ENCODE assay signal across 25 cellular contexts in the genomic region with DNA sequence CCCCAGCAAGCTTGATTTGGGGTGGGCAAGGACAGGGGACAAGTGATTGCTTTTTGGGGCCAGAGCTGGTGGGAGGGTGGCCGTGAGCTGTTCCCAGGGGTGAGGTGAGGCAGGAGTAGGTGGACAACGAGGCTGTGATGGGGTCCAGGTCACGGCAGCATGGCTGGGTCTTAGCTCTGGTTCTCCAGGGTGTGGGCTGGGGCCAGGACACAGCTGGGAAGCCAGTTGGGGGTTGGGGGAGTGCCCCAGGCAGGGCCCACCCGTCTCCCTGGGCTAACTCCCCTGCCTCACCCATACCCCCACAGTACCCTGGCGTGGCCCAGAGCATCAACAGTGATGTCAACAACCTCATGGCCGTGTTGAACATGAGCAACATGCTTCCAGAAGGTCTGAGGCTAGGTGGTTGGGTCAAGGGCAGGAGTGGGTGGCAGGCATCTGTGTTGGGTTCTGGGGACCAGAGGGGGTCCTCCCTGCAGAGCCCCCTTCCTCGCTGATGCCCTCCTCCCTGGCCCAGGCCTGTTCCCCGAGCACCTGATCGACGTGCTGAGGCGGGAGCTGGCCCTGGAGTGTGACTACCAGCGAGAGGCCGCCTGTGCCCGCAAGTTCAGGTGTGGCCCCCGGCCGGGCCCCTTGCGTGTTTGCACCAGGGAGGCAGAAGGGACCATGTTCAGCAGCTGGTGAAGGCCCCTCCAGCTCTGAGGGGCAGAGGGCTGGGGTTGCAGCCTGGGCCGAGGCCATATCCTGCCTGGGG. TPM values are rescaled to one million over a fixed set of nuclear protein-coding genes. Genes with fewer than 3 reads are reported as not detected.
DNase-seq lines count a peak whose midpoint lies in the region; ATAC-seq and TF ChIP-seq lines count a peak whose summit lies in the region.
"Had no signal": no experiment of that assay in that cellular context is flagged by ENCODE, and none has a peak within 500 bp of the region (broad histone marks: within the 10 kb centered on the region; RNA-seq: fewer than 3 reads in every experiment).

No MANE protein-coding gene starts in this region.

- no peak overlapping the region for H3K4me3 ChIP-seq in H7 (ENCODE audit: insufficient read depth, low read depth, low read length)
- no peak overlapping the region for H3K4me3 ChIP-seq in lung
- H3K4me3 ChIP-seq: body of pancreas, thyroid gland had no signal

- CTCF ChIA-PET in activated CD8-positive, alpha-beta T cell treated with anti-CD3 and anti-CD28 coated beads, Interleukin-2, amount 10 ng/mL, durations not matched to agents 7 days and 5 days (lab: Charles Lee): interaction anchor here (1.1 kb wide), 1 partner anchor 14 kb away, joined by 3 read pairs; no protein-coding TSS in a partner anchor
- CTCF ChIA-PET in activated CD8-positive, alpha-beta T cell treated with anti-CD3 and anti-CD28 coated beads for 36 hours (lab: Charles Lee): interaction anchor here (0.7 kb wide), 1 partner anchor 43 kb away, joined by 3 read pairs; a partner anchor contains a TSS

- H3K27ac ChIP-seq in lung (ENCODE audit: low read depth in 1 of 2, low read length in 1 of 2): peak overlapping the region in 1 of 2 donors; percentile 76
- H3K27ac ChIP-seq: parathyroid adenoma, thyroid gland had no signal

- no peak for TF ChIP-seq CTCF in activated CD8-positive, alpha-beta T cell treated with anti-CD3 and anti-CD28 coated beads for 36 hours (IDR thresholded peaks at IDR 0.05)
- no peak for TF ChIP-seq CTCF in lung (IDR thresholded peaks at IDR 0.05; ENCODE audit: control extremely low read depth, extremely low read depth)

- H3K9me3 ChIP-seq in lung (ENCODE audit: control insufficient read depth in 2 of 2, insufficient read depth in 1 of 2, low read length in 1 of 2) (peaks cover 0 to 1% of the 10 kb centered on the region in 2 donors), T-helper 17 cell (ENCODE audit: control insufficient read depth, low read length, poor library complexity, severe bottlenecking) (no peaks in the 10 kb centered on the region)
- H3K9me3 ChIP-seq: body of pancreas, thyroid gland had no signal

- POLR2A ChIA-PET in activated CD8-positive, alpha-beta T cell treated with anti-CD3 and anti-CD28 coated beads, Interleukin-2, amount 10 ng/mL, durations not matched to agents 7 days and 5 days (lab: Charles Lee): no interaction called here
- POLR2A ChIA-PET in activated CD8-positive, alpha-beta T cell treated with anti-CD3 and anti-CD28 coated beads for 36 hours (lab: Charles Lee): no interaction called here

- intact Hi-C loops in activated CD8-positive, alpha-beta T cell treated with anti-CD3 and anti-CD28 coated beads for 36 hours (cut with micrococcal nuclease): no loop called here

- H3K27me3 ChIP-seq in H7 (ENCODE audit: control insufficient read depth, insufficient read depth, low read length) (no peaks in the 10 kb centered on the region), lung (ENCODE audit: control insufficient read depth, insufficient read depth) (no peaks in the 10 kb centered on the region)
- H3K27me3 ChIP-seq: body of pancreas, thyroid gland had no signal

- no peaks in the 10 kb centered on the region for H3K27me3 Mint-ChIP-seq in activated CD8-positive, alpha-beta T cell treated with anti-CD3 and anti-CD28 coated beads, Interleukin-2, amount 10 ng/mL, durations not matched to agents 7 days and 5 days (ENCODE audit: low read depth)
- no peaks in the 10 kb centered on the region for H3K27me3 Mint-ChIP-seq in activated CD8-positive, alpha-beta T cell treated with anti-CD3 and anti-CD28 coated beads for 36 hours
- H3K27me3 Mint-ChIP-seq in stimulated activated naive B cell treated with anti-CD40 and anti-IgM and Interleukin-4, amounts not matched to agents 10 μg/mL and 1 μg/mL and 100 μg/mL, for 72 hours: no peaks in the 10 kb centered on the region
- no peaks in the 10 kb centered on the region for H3K27me3 Mint-ChIP-seq in T-helper 17 cell
- H3K27me3 Mint-ChIP-seq: activated CD8-positive, alpha-beta memory T cell treated with anti-CD3 and anti-CD28 coated beads, Interleukin-2, amount 10 ng/mL, durations not matched to agents 7 days and 5 days; activated naive CD8-positive, alpha-beta T cell treated with anti-CD3 and anti-CD28 coated beads, Interleukin-2, amount 50 U/mL, for 24 hours; activated T-helper 17 cell treated with anti-CD3 and anti-CD28 coated beads, Interleukin-2, amount 50 U/mL, for 72 hours had no signal

- H3K36me3 ChIP-seq in H7 (replicated peaks; ENCODE audit: control insufficient read depth, insufficient read depth, low read length) (peaks cover 2% of the 10 kb centered on the region), lung (ENCODE audit: control insufficient read depth in 2 of 2, insufficient read depth in 2 of 2, low read length in 2 of 2) (peaks cover 0 to 54% of the 10 kb centered on the region in 2 donors)

- peaks cover 4 to 10% of the 10 kb centered on the region in 2 donors for H3K4me1 ChIP-seq in lung (ENCODE audit: control insufficient read depth in 2 of 2, insufficient read depth in 2 of 2, low read length in 2 of 2)
- H3K4me1 ChIP-seq: parathyroid adenoma had no signal

- DNase-seq in activated CD8-positive, alpha-beta T cell treated with anti-CD3 and anti-CD28 coated beads, Interleukin-2, amount 10 ng/mL, durations not matched to agents 7 days and 5 days: no peak
- DNase-seq in activated CD8-positive, alpha-beta T cell treated with anti-CD3 and anti-CD28 coated beads for 36 hours: no peak
- peak; percentile 59 for DNase-seq in H7
- DNase-seq in lung (ENCODE audit: low spot score): peak; percentile 26
- no peak for DNase-seq in stimulated activated naive B cell treated with anti-CD40 and anti-IgM and Interleukin-4, amounts not matched to agents 10 μg/mL and 1 μg/mL and 100 μg/mL, for 72 hours
- no peak for DNase-seq in T-helper 17 cell
- DNase-seq in hepatic stellate cell (ENCODE audit: low spot score): no peak
- DNase-seq: activated CD4-positive, CD25-positive, alpha-beta regulatory T cell; activated CD8-positive, alpha-beta memory T cell treated with anti-CD3 and anti-CD28 coated beads, Interleukin-2, amount 10 ng/mL, durations not matched to agents 7 days and 5 days; activated naive CD8-positive, alpha-beta T cell treated with anti-CD3 and anti-CD28 coated beads, Interleukin-2, amount 50 U/mL, for 24 hours; AML-193; body of pancreas; DMS79 treated with DMSO at 0.1 percent for 48 hours; natural killer cell; NCI-H1092; NCI-H1930; NCI-H226; NCI-H774; thyroid gland had no signal

- H3K9me3 Mint-ChIP-seq in activated CD8-positive, alpha-beta T cell treated with anti-CD3 and anti-CD28 coated beads, Interleukin-2, amount 10 ng/mL, durations not matched to agents 7 days and 5 days (ENCODE audit: insufficient read depth): no peaks in the 10 kb centered on the region
- no peaks in the 10 kb centered on the region for H3K9me3 Mint-ChIP-seq in activated CD8-positive, alpha-beta T cell treated with anti-CD3 and anti-CD28 coated beads for 36 hours
- H3K9me3 Mint-ChIP-seq in stimulated activated naive B cell treated with anti-CD40 and anti-IgM and Interleukin-4, amounts not matched to agents 10 μg/mL and 1 μg/mL and 100 μg/mL, for 72 hours: no peaks in the 10 kb centered on the region
- H3K9me3 Mint-ChIP-seq: activated naive CD8-positive, alpha-beta T cell treated with anti-CD3 and anti-CD28 coated beads, Interleukin-2, amount 50 U/mL, for 24 hours; activated T-helper 17 cell treated with anti-CD3 and anti-CD28 coated beads, Interleukin-2, amount 50 U/mL, for 72 hours; mesothelial cell of epicardium; natural killer cell had no signal

- no peaks in the 10 kb centered on the region for H3K4me1 Mint-ChIP-seq in activated CD8-positive, alpha-beta T cell treated with anti-CD3 and anti-CD28 coated beads, Interleukin-2, amount 10 ng/mL, durations not matched to agents 7 days and 5 days (ENCODE audit: low read depth)
- H3K4me1 Mint-ChIP-seq in activated CD8-positive, alpha-beta T cell treated with anti-CD3 and anti-CD28 coated beads for 36 hours (ENCODE audit: low read depth): no peaks in the 10 kb centered on the region
- H3K4me1 Mint-ChIP-seq in stimulated activated naive B cell treated with anti-CD40 and anti-IgM and Interleukin-4, amounts not matched to agents 10 μg/mL and 1 μg/mL and 100 μg/mL, for 72 hours: peaks cover 0 to 4% of the 10 kb centered on the region in 2 donors
- peaks cover 2% of the 10 kb centered on the region for H3K4me1 Mint-ChIP-seq in T-helper 17 cell
- H3K4me1 Mint-ChIP-seq: activated CD8-positive, alpha-beta memory T cell treated with anti-CD3 and anti-CD28 coated beads, Interleukin-2, amount 10 ng/mL, durations not matched to agents 7 days and 5 days; activated naive CD8-positive, alpha-beta T cell treated with anti-CD3 and anti-CD28 coated beads, Interleukin-2, amount 50 U/mL, for 24 hours; activated T-helper 17 cell treated with anti-CD3 and anti-CD28 coated beads, Interleukin-2, amount 50 U/mL, for 72 hours; mesothelial cell of epicardium; natural killer cell had no signal

- peak overlapping the region; percentile 32 for H3K27ac Mint-ChIP-seq in activated CD8-positive, alpha-beta T cell treated with anti-CD3 and anti-CD28 coated beads, Interleukin-2, amount 10 ng/mL, durations not matched to agents 7 days and 5 days
- no peak overlapping the region for H3K27ac Mint-ChIP-seq in activated CD8-positive, alpha-beta T cell treated with anti-CD3 and anti-CD28 coated beads for 36 hours
- H3K27ac Mint-ChIP-seq in stimulated activated naive B cell treated with anti-CD40 and anti-IgM and Interleukin-4, amounts not matched to agents 10 μg/mL and 1 μg/mL and 100 μg/mL, for 72 hours: peak overlapping the region; percentile 20
- no peak overlapping the region for H3K27ac Mint-ChIP-seq in T-helper 17 cell
- H3K27ac Mint-ChIP-seq: activated naive CD8-positive, alpha-beta T cell treated with anti-CD3 and anti-CD28 coated beads, Interleukin-2, amount 50 U/mL, for 24 hours; activated T-helper 17 cell treated with anti-CD3 and anti-CD28 coated beads, Interleukin-2, amount 50 U/mL, for 72 hours; mesothelial cell of epicardium; natural killer cell had no signal

- no peaks in the 10 kb centered on the region for H3K36me3 Mint-ChIP-seq in activated CD8-positive, alpha-beta T cell treated with anti-CD3 and anti-CD28 coated beads, Interleukin-2, amount 10 ng/mL, durations not matched to agents 7 days and 5 days (ENCODE audit: low read depth)
- H3K36me3 Mint-ChIP-seq in activated CD8-positive, alpha-beta T cell treated with anti-CD3 and anti-CD28 coated beads for 36 hours (ENCODE audit: low read depth): peaks cover 11% of the 10 kb centered on the region
- peaks cover 35 to 45% of the 10 kb centered on the region in 2 donors for H3K36me3 Mint-ChIP-seq in stimulated activated naive B cell treated with anti-CD40 and anti-IgM and Interleukin-4, amounts not matched to agents 10 μg/mL and 1 μg/mL and 100 μg/mL, for 72 hours
- peaks cover 11% of the 10 kb centered on the region for H3K36me3 Mint-ChIP-seq in T-helper 17 cell (ENCODE audit: low read depth)
- H3K36me3 Mint-ChIP-seq: natural killer cell had no signal

- WGBS in lung, 2 donors: 95 to 96% methylated on average over 18 of the region's 18 CpGs

- no peak overlapping the region for H3K4me3 Mint-ChIP-seq in activated CD8-positive, alpha-beta T cell treated with anti-CD3 and anti-CD28 coated beads, Interleukin-2, amount 10 ng/mL, durations not matched to agents 7 days and 5 days
- no peak overlapping the region for H3K4me3 Mint-ChIP-seq in activated CD8-positive, alpha-beta T cell treated with anti-CD3 and anti-CD28 coated beads for 36 hours
- H3K4me3 Mint-ChIP-seq in stimulated activated naive B cell treated with anti-CD40 and anti-IgM and Interleukin-4, amounts not matched to agents 10 μg/mL and 1 μg/mL and 100 μg/mL, for 72 hours: no peak overlapping the region
- no peak overlapping the region for H3K4me3 Mint-ChIP-seq in T-helper 17 cell
- H3K4me3 Mint-ChIP-seq: activated CD8-positive, alpha-beta memory T cell treated with anti-CD3 and anti-CD28 coated beads, Interleukin-2, amount 10 ng/mL, durations not matched to agents 7 days and 5 days; activated naive CD8-positive, alpha-beta T cell treated with anti-CD3 and anti-CD28 coated beads, Interleukin-2, amount 50 U/mL, for 24 hours; activated T-helper 17 cell treated with anti-CD3 and anti-CD28 coated beads, Interleukin-2, amount 50 U/mL, for 72 hours; mesothelial cell of epicardium; natural killer cell had no signal

- no peak for ATAC-seq in activated CD8-positive, alpha-beta T cell treated with anti-CD3 and anti-CD28 coated beads, Interleukin-2, amount 10 ng/mL, durations not matched to agents 7 days and 5 days
- ATAC-seq in activated CD8-positive, alpha-beta T cell treated with anti-CD3 and anti-CD28 coated beads for 36 hours: no peak
- no peak for ATAC-seq in lung (ENCODE audit: insufficient read depth, low FRiP score)
- ATAC-seq in stimulated activated naive B cell treated with anti-CD40 and anti-IgM and Interleukin-4, amounts not matched to agents 10 μg/mL and 1 μg/mL and 100 μg/mL, for 72 hours (replicated peaks): no peak
- ATAC-seq in T-helper 17 cell: no peak
- no peak for ATAC-seq in HG02938 (IDR thresholded peaks at IDR 0.05; ENCODE audit: unreplicated experiment)
- ATAC-seq: activated CD8-positive, alpha-beta memory T cell treated with anti-CD3 and anti-CD28 coated beads, Interleukin-2, amount 10 ng/mL, durations not matched to agents 7 days and 5 days; activated naive CD8-positive, alpha-beta T cell treated with anti-CD3 and anti-CD28 coated beads, Interleukin-2, amount 50 U/mL, for 24 hours; activated T-helper 17 cell treated with anti-CD3 and anti-CD28 coated beads, Interleukin-2, amount 50 U/mL, for 72 hours; body of pancreas; HepG2; natural killer cell; sciatic nerve had no signal

RNA-seq across cellular contexts. Expression of a gene that starts 43.3 kb away (rescaled TPM):
- 10 to 100 TPM; 12.1 to 16.4 TPM for total RNA-seq in activated CD8-positive, alpha-beta T cell treated with anti-CD3 and anti-CD28 coated beads, Interleukin-2, amount 10 ng/mL, durations not matched to agents 7 days and 5 days
- 10 to 100 TPM; 25.3 to 27.2 TPM for total RNA-seq in activated CD8-positive, alpha-beta T cell treated with anti-CD3 and anti-CD28 coated beads for 36 hours
- 35.8 and 52.5 TPM in 2 replicates for total RNA-seq in H7 (2014; rRNA removed; shearing (Covaris generic))
- total RNA-seq in lung (10 to 100 TPM; 27.4 to 50.5 TPM), T-helper 17 cell (10 to 100 TPM; 30.7 to 37.3 TPM)
- 10 to 100 TPM; 16.2 to 30.7 TPM for polyA plus RNA-seq in lung

Comparison
In these comparisons a context has a peak if more than half of its experiments do, and no peak if none do; other contexts are left out.
1. H3K27ac Mint-ChIP-seq: peak in activated CD8-positive, alpha-beta T cell treated with anti-CD3 and anti-CD28 coated beads, Interleukin-2, amount 10 ng/mL, durations not matched to agents 7 days and 5 days (single experiment) and stimulated activated naive B cell treated with anti-CD40 and anti-IgM and Interleukin-4, amounts not matched to agents 10 μg/mL and 1 μg/mL and 100 μg/mL, for 72 hours (single experiment); none in activated CD8-positive, alpha-beta T cell treated with anti-CD3 and anti-CD28 coated beads for 36 hours (single experiment) and T-helper 17 cell (single experiment).
2. DNase-seq: peak in H7 (single experiment) and lung (single experiment); none in activated CD8-positive, alpha-beta T cell treated with anti-CD3 and anti-CD28 coated beads, Interleukin-2, amount 10 ng/mL, durations not matched to agents 7 days and 5 days (single experiment), activated CD8-positive, alpha-beta T cell treated with anti-CD3 and anti-CD28 coated beads for 36 hours (single experiment), stimulated activated naive B cell treated with anti-CD40 and anti-IgM and Interleukin-4, amounts not matched to agents 10 μg/mL and 1 μg/mL and 100 μg/mL, for 72 hours (single experiment), T-helper 17 cell (0 of 3) and hepatic stellate cell (single experiment).